ENCODE assay signal across 20 cellular contexts in the genomic region with DNA sequence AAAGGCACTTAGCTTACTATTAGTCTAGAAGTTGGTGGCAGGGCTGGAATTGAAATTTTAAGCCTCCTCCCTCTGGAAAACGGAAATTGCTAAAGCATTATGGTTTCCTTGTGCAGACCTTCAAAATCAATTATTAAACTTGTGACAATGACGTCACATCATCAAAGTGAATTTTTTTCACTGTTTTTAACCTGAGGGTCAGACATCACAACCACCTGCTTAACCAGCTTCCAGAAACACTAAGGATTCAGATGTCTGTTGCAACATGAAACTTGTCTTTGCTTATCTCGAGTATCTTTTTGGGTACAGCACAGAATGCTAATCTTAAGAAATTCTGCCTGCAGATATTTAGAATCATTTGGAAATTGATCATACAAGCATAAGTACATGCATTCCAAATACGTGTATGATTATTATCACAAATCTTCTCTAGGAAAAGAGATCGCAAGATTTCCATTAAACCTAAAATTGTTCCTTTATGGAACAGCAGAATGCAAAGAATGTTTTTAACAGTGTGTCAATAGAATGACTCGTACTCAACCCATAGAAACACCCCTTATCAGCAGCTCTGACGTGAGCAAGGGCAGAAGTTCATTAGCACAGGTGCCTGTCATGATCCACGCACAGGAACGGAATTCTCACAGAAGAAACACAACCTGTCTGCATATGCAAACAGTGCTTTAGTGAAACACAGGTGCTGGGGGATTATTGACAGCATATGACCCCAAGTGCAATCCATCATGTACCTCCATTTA. TPM values are rescaled to one million over a fixed set of nuclear protein-coding genes. Genes with fewer than 3 reads are reported as not detected.
DNase-seq lines count a peak whose midpoint lies in the region; ATAC-seq and TF ChIP-seq lines count a peak whose summit lies in the region.
"Had no signal": no experiment of that assay in that cellular context is flagged by ENCODE, and none has a peak within 500 bp of the region (broad histone marks: within the 10 kb centered on the region; RNA-seq: fewer than 3 reads in every experiment).

No MANE protein-coding gene starts in this region.

- peaks cover 2% of the 10 kb centered on the region; the same call in 1 of the 2 replicates for H4K20me1 ChIP-seq in SK-N-SH (ENCODE audit: insufficient read depth)

- DNase-seq in SK-N-SH (no peak), astrocyte of the hippocampus (ENCODE audit: low read depth, low spot score) (peak; percentile 24), left lung (peak in 1 of 2 donors; percentile 50), upper lobe of left lung (peak in 1 of 2 donors; percentile 67), NK-92 (lab: John Stamatoyannopoulos, UW; ENCODE audit: unreplicated experiment) (no peak)
- DNase-seq: activated CD4-positive, alpha-beta T cell treated with anti-CD3 and anti-CD28 coated beads, Interleukin-2, amount 50 U/mL, for 48 hours; activated naive CD4-positive, alpha-beta T cell treated with anti-CD3 and anti-CD28 coated beads, Interleukin-2, amount 10 ng/mL, durations not matched to agents 7 days and 5 days; esophagus squamous epithelium; heart right ventricle; MG63; NCI-H187; NCI-H446 treated with DMSO at 0.1 percent for 48 hours; WERI-Rb-1 had no signal

- H3F3A ChIP-seq in SK-N-SH (replicated peaks; ENCODE audit: insufficient read depth): peaks cover 16% of the 10 kb centered on the region

- peak in 2 of 4 donors; percentile 14 to 44 for TF ChIP-seq POLR2A in upper lobe of left lung (IDR thresholded peaks at IDR 0.05)
- no peak for TF ChIP-seq POLR2A in gastroesophageal sphincter (IDR thresholded peaks at IDR 0.05)

- peaks cover 30% of the 10 kb centered on the region for H3K79me2 ChIP-seq in SK-N-SH (ENCODE audit: insufficient read depth)

- no peak overlapping the region for H3K27ac ChIP-seq in SK-N-SH (ENCODE audit: low read depth in 2 of 2, low read length in 1 of 2)
- H3K27ac ChIP-seq in left lung: peak overlapping the region; percentile 43 to 91
- peak overlapping the region; percentile 65 to 95 (median 72) for H3K27ac ChIP-seq in upper lobe of left lung
- H3K27ac ChIP-seq in gastroesophageal sphincter: no peak overlapping the region
- H3K27ac ChIP-seq: esophagus squamous epithelium, heart right ventricle, WERI-Rb-1 had no signal

- TF ChIP-seq EP300 in SK-N-SH (IDR thresholded peaks at IDR 0.05; ENCODE audit: borderline replicate concordance in 1 of 2, low read depth in 1 of 2, low read length in 1 of 2): no peak
- peak in 1 of 4 donors; percentile 71 for TF ChIP-seq EP300 in upper lobe of left lung (IDR thresholded peaks at IDR 0.05)
- TF ChIP-seq EP300 in gastroesophageal sphincter (IDR thresholded peaks at IDR 0.05): no peak

- no peaks in the 10 kb centered on the region; the same call in 1 of the 2 replicates for H3K9me3 ChIP-seq in SK-N-SH
- peaks cover 7 to 23% of the 10 kb centered on the region in 2 donors for H3K9me3 ChIP-seq in left lung
- H3K9me3 ChIP-seq in upper lobe of left lung: peaks cover 4 to 16% (median 14%) of the 10 kb centered on the region in 4 donors
- H3K9me3 ChIP-seq in gastroesophageal sphincter: peaks cover 0 to 8% (median 0%) of the 10 kb centered on the region in 3 donors

- H3K4me3 ChIP-seq in SK-N-SH (ENCODE audit: low read depth in 2 of 2, low read length in 1 of 2) (no peak overlapping the region), left lung (no peak overlapping the region), upper lobe of left lung (peak overlapping the region in 3 of 4 donors; percentile 26 to 36 (median 33)), gastroesophageal sphincter (no peak overlapping the region)
- H3K4me3 ChIP-seq: esophagus squamous epithelium, heart right ventricle, MG63, smooth muscle cell had no signal

- no peak for TF ChIP-seq CTCF in SK-N-SH (IDR thresholded peaks at IDR 0.05)
- no peak for TF ChIP-seq CTCF in left lung (IDR thresholded peaks at IDR 0.05)
- no peak for TF ChIP-seq CTCF in upper lobe of left lung (IDR thresholded peaks at IDR 0.05)
- no peak for TF ChIP-seq CTCF in gastroesophageal sphincter (IDR thresholded peaks at IDR 0.05)

- no peak for TF ChIP-seq RAD21 in SK-N-SH (IDR thresholded peaks at IDR 0.05; ENCODE audit: low read length)

- POLR2A ChIA-PET in SK-N-SH (lab: Yijun Ruan, JAX): no interaction called here

- no peak for ATAC-seq in SK-N-SH treated with all-trans-retinoic acid at 6 μM for 48 hours
- peak; percentile 29 for ATAC-seq in left lung
- ATAC-seq in upper lobe of left lung (ENCODE audit: low FRiP score in 2 of 2): no peak
- no peak for ATAC-seq in gastroesophageal sphincter
- ATAC-seq in HG03342 (IDR thresholded peaks at IDR 0.05; ENCODE audit: unreplicated experiment): no peak
- ATAC-seq: heart right ventricle had no signal

- no peak overlapping the region for H3K9ac ChIP-seq in SK-N-SH

- H3K4me1 ChIP-seq in SK-N-SH (ENCODE audit: control insufficient read depth in 1 of 2, insufficient read depth in 2 of 2, low read depth in 1 of 2, low read length in 1 of 2): peaks cover 3 to 13% of the 10 kb centered on the region in 2 experiments; a peak in 2 of 4 replicates
- H3K4me1 ChIP-seq in left lung: peaks cover 4 to 23% of the 10 kb centered on the region in 2 donors
- H3K4me1 ChIP-seq in upper lobe of left lung: peaks cover 8 to 20% (median 19%) of the 10 kb centered on the region in 4 donors
- peaks cover 0 to 13% (median 9%) of the 10 kb centered on the region in 3 donors for H3K4me1 ChIP-seq in gastroesophageal sphincter

- H3K27me3 ChIP-seq in SK-N-SH (ENCODE audit: insufficient read depth) (no peaks in the 10 kb centered on the region), left lung (no peaks in the 10 kb centered on the region), upper lobe of left lung (no peaks in the 10 kb centered on the region), gastroesophageal sphincter (no peaks in the 10 kb centered on the region)
- H3K27me3 ChIP-seq: esophagus squamous epithelium, heart right ventricle, MG63 had no signal

- H3K4me2 ChIP-seq in SK-N-SH: no peak overlapping the region; the same call in 1 of the 2 replicates
- H3K4me2 ChIP-seq: smooth muscle cell had no signal

- H3K36me3 ChIP-seq in SK-N-SH (replicated peaks in 1 of 2; ENCODE audit: control insufficient read depth in 1 of 2, insufficient read depth in 2 of 2, low read length in 1 of 2) (peaks cover 0 to 6% of the 10 kb centered on the region in 2 experiments), left lung (no peaks in the 10 kb centered on the region), upper lobe of left lung (no peaks in the 10 kb centered on the region), gastroesophageal sphincter (peaks cover 0 to 7% of the 10 kb centered on the region in 2 donors)
- H3K36me3 ChIP-seq: heart right ventricle, WERI-Rb-1 had no signal

- WGBS in SK-N-SH (ENCODE audit: low lambda C conversion rate): 71% methylated on average over 9 of the region's 9 CpGs
- 66 to 67% methylated on average over 9 of the region's 9 CpGs for WGBS in upper lobe of left lung, 2 donors
- 83 to 86% methylated on average over 6 to 8 of the region's 9 CpGs for WGBS in gastroesophageal sphincter (ENCODE audit: low coverage in 1 of 2), 2 donors

- H2AFZ ChIP-seq in SK-N-SH (ENCODE audit: low read depth): no peak overlapping the region

- CTCF ChIA-PET in SK-N-SH (lab: Yijun Ruan, JAX): interaction anchor here (1.7 kb wide), 1 partner anchor 11 kb away, joined by 4 read pairs; no protein-coding TSS in a partner anchor

- no peaks in the 10 kb centered on the region for H3K9me2 ChIP-seq in SK-N-SH

- intact Hi-C loops in left lung (cut with DNase I): no loop called here

TF ChIP-seq in SK-N-SH treated with all-trans-retinoic acid at 6 μM for 48 hours, 23 proteins besides CTCF, POLR2A, EP300 and RAD21:
- TF ChIP-seq ISL1 (CRISPR knock-in tag; IDR thresholded peaks at IDR 0.05): peak; percentile 24; the same call in 1 of the 2 replicates
- no peak for TF ChIP-seq SNAI2 (CRISPR knock-in tag; IDR thresholded peaks at IDR 0.05)

TF ChIP-seq in SK-N-SH, 30 proteins besides CTCF, POLR2A, EP300 and RAD21:
- TF ChIP-seq RXRA (IDR thresholded peaks at IDR 0.05; ENCODE audit: borderline replicate concordance, low read depth) (no peak), FOXJ3 (CRISPR knock-in tag; IDR thresholded peaks at IDR 0.05) (no peak), FOSL2 (IDR thresholded peaks at IDR 0.05; ENCODE audit: borderline replicate concordance, low read depth) (no peak)

RNA-seq across cellular contexts. Expression of gene GTPBP4, which starts 4.1 kb away (rescaled TPM):
- polyA plus RNA-seq in SK-N-SH (2012; rRNA removed): 36.6 and 41.2 TPM in 2 replicates
- 46.1 and 69.3 TPM in 2 replicates for polyA plus RNA-seq in SK-N-SH (2012; cell fraction: cytosol; rRNA removed)
- 102 and 110 TPM in 2 replicates for polyA plus RNA-seq in SK-N-SH (2012; cell fraction: nucleus; rRNA removed)
- total RNA-seq in left lung: 10 to 100 TPM; 33.2 to 46.9 TPM
- 10 to 100 TPM; 22.0 to 41.9 (median 33.3) TPM for total RNA-seq in upper lobe of left lung
- 10 to 100 TPM; 16.0 to 31.5 (median 21.5) TPM for total RNA-seq in gastroesophageal sphincter

RNA-seq across cellular contexts. Expression of gene IDI2, which starts 41.5 kb away (rescaled TPM):
- polyA plus RNA-seq in SK-N-SH (2012; rRNA removed): not detected in 2 replicates
- not detected in 2 replicates for polyA plus RNA-seq in SK-N-SH (2012; cell fraction: cytosol; rRNA removed)
- polyA plus RNA-seq in SK-N-SH (2012; cell fraction: nucleus; rRNA removed): not detected in 2 replicates
- total RNA-seq in left lung (not detected), upper lobe of left lung (not detected), gastroesophageal sphincter (not detected)
- total RNA-seq: esophagus squamous epithelium; omental fat pad; smooth muscle cell; T-helper 1 cell treated with Interleukin-12 subunit alpha and Interleukin-12 subunit beta and Interleukin-4 antibody, amounts not matched to agents 30 ng/mL and 1 ng/mL, for 36 hours had no signal
- polyA plus RNA-seq: CD14-positive monocyte, smooth muscle cell had no signal

RNA-seq across cellular contexts. Expression of gene LARP4B, which starts 52.6 kb away (rescaled TPM):
- polyA plus RNA-seq in SK-N-SH (2012; rRNA removed): 23.3 and 25.1 TPM in 2 replicates
- polyA plus RNA-seq in SK-N-SH (2012; cell fraction: cytosol; rRNA removed): 17.3 and 18.6 TPM in 2 replicates
- 59.7 and 65.4 TPM in 2 replicates for polyA plus RNA-seq in SK-N-SH (2012; cell fraction: nucleus; rRNA removed)
- total RNA-seq in left lung (100 to 1,000 TPM; 121 to 122 TPM), upper lobe of left lung (100 to 1,000 TPM; 106 to 154 (median 139) TPM), gastroesophageal sphincter (10 to 100 TPM; 24.9 to 47.5 (median 35.2) TPM)

Comparison
In these comparisons a context has a peak if more than half of its experiments do, and no peak if none do; other contexts are left out.
1. H3K27ac ChIP-seq: peak in left lung (2 of 2) and upper lobe of left lung (4 of 4); none in SK-N-SH (0 of 2) and gastroesophageal sphincter (0 of 4).
2. H3K4me3 ChIP-seq: peak in upper lobe of left lung (3 of 4); none in SK-N-SH (0 of 2), left lung (0 of 2) and gastroesophageal sphincter (0 of 2).